ENCODE assay signal across 1 cellular context in the genomic region with DNA sequence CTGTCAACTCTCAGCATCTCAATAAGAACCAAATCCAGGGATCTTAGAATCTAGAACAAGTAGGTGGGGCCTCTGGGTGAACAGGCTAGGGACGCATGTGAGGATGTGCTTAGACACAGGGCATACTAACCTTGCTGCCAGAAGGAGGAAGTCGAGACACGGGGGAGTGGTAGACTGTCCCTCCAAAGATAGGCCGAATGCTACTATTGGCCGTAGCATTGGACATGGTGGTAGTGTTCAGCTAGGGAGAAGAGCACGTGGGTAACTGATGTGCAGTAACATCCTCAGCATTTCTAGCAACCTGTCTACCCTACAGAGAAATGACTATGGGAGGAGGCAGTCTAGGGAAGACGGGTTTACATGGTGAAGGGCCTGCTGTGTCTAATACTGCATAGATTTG.
TF ChIP-seq lines count a peak whose summit lies in the region.

No MANE protein-coding gene starts in this region.

TF ChIP-seq in K562, 482 proteins besides CTCF, POLR2A, EP300 and RAD21 (continues in another document):
- TF ChIP-seq SLC30A9 (CRISPR knock-in tag; IDR thresholded peaks at IDR 0.05) (no peak), SMAD4 (CRISPR knock-in tag; conservative IDR thresholded peaks at IDR 0.05) (peak; percentile 47), CEBPG (CRISPR knock-in tag; IDR thresholded peaks at IDR 0.05) (no peak), CEBPG (tag; conservative IDR thresholded peaks at IDR 0.05 in 1 of 2, IDR thresholded peaks at IDR 0.05 in 1 of 2) (no peak), ZEB2 (IDR thresholded peaks at IDR 0.05) (no peak), SIRT6 (IDR thresholded peaks at IDR 0.05; ENCODE audit: low read depth, low read length) (no peak), ATF1 (CRISPR knock-in tag; IDR thresholded peaks at IDR 0.05) (no peak), ATF1 (tag; IDR thresholded peaks at IDR 0.05) (no peak), DNMT1 (IDR thresholded peaks at IDR 0.05) (no peak), L3MBTL2 (IDR thresholded peaks at IDR 0.05) (peak; percentile 35; the same call in 1 of the 2 replicates), ZNF436 (CRISPR knock-in tag; IDR thresholded peaks at IDR 0.05) (no peak), TFAM (CRISPR knock-in tag; conservative IDR thresholded peaks at IDR 0.05) (no peak), SPI1 (IDR thresholded peaks at IDR 0.05; ENCODE audit: borderline replicate concordance, low read depth, low read length) (0 out of 2 replicates have a peak, but pooled peaks have one; percentile 48), KAT7 (CRISPR knock-in tag; IDR thresholded peaks at IDR 0.05; ENCODE audit: borderline replicate concordance) (no peak), CBFB (CRISPR knock-in tag; IDR thresholded peaks at IDR 0.05) (no peak), ILF3 (IDR thresholded peaks at IDR 0.05; ENCODE audit: borderline replicate concordance) (no peak), MTA2 (IDR thresholded peaks at IDR 0.05; ENCODE audit: low read depth) (no peak), ETS2 (tag; IDR thresholded peaks at IDR 0.05; ENCODE audit: borderline replicate concordance, poor library complexity, severe bottlenecking) (no peak), ASH1L (IDR thresholded peaks at IDR 0.05; ENCODE audit: borderline replicate concordance, low read depth, partially characterized antibody) (no peak), RFX5 (IDR thresholded peaks at IDR 0.05; ENCODE audit: low read depth, low read length) (no peak), SUPT5H (IDR thresholded peaks at IDR 0.05) (peak; percentile 48; the same call in 1 of the 2 replicates)
- TF ChIP-seq, protein P1, sequence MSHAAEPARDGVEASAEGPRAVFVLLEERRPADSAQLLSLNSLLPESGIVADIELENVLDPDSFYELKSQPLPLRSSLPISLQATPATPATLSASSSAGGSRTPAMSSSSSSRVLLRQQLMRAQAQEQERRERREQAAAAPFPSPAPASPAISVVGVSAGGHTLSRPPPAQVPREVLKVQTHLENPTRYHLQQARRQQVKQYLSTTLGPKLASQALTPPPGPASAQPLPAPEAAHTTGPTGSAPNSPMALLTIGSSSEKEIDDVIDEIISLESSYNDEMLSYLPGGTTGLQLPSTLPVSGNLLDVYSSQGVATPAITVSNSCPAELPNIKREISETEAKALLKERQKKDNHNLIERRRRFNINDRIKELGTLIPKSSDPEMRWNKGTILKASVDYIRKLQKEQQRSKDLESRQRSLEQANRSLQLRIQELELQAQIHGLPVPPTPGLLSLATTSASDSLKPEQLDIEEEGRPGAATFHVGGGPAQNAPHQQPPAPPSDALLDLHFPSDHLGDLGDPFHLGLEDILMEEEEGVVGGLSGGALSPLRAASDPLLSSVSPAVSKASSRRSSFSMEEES (CRISPR knock-in tag; IDR thresholded peaks at IDR 0.05): no peak
- TF ChIP-seq, protein P2, sequence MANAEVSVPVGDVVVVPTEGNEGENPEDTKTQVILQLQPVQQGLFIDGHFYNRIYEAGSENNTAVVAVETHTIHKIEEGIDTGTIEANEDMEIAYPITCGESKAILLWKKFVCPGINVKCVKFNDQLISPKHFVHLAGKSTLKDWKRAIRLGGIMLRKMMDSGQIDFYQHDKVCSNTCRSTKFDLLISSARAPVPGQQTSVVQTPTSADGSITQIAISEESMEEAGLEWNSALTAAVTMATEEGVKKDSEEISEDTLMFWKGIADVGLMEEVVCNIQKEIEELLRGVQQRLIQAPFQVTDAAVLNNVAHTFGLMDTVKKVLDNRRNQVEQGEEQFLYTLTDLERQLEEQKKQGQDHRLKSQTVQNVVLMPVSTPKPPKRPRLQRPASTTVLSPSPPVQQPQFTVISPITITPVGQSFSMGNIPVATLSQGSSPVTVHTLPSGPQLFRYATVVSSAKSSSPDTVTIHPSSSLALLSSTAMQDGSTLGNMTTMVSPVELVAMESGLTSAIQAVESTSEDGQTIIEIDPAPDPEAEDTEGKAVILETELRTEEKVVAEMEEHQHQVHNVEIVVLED (CRISPR knock-in tag; IDR thresholded peaks at IDR 0.05): no peak
- TF ChIP-seq, protein P3, sequence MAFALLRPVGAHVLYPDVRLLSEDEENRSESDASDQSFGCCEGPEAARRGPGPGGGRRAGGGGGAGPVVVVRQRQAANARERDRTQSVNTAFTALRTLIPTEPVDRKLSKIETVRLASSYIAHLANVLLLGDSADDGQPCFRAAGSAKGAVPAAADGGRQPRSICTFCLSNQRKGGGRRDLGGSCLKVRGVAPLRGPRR (CRISPR knock-in tag; IDR thresholded peaks at IDR 0.05): no peak
- TF ChIP-seq, protein P4, sequence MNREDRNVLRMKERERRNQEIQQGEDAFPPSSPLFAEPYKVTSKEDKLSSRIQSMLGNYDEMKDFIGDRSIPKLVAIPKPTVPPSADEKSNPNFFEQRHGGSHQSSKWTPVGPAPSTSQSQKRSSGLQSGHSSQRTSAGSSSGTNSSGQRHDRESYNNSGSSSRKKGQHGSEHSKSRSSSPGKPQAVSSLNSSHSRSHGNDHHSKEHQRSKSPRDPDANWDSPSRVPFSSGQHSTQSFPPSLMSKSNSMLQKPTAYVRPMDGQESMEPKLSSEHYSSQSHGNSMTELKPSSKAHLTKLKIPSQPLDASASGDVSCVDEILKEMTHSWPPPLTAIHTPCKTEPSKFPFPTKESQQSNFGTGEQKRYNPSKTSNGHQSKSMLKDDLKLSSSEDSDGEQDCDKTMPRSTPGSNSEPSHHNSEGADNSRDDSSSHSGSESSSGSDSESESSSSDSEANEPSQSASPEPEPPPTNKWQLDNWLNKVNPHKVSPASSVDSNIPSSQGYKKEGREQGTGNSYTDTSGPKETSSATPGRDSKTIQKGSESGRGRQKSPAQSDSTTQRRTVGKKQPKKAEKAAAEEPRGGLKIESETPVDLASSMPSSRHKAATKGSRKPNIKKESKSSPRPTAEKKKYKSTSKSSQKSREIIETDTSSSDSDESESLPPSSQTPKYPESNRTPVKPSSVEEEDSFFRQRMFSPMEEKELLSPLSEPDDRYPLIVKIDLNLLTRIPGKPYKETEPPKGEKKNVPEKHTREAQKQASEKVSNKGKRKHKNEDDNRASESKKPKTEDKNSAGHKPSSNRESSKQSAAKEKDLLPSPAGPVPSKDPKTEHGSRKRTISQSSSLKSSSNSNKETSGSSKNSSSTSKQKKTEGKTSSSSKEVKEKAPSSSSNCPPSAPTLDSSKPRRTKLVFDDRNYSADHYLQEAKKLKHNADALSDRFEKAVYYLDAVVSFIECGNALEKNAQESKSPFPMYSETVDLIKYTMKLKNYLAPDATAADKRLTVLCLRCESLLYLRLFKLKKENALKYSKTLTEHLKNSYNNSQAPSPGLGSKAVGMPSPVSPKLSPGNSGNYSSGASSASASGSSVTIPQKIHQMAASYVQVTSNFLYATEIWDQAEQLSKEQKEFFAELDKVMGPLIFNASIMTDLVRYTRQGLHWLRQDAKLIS (CRISPR knock-in tag; IDR thresholded peaks at IDR 0.05): no peak
- TF ChIP-seq, protein P5, sequence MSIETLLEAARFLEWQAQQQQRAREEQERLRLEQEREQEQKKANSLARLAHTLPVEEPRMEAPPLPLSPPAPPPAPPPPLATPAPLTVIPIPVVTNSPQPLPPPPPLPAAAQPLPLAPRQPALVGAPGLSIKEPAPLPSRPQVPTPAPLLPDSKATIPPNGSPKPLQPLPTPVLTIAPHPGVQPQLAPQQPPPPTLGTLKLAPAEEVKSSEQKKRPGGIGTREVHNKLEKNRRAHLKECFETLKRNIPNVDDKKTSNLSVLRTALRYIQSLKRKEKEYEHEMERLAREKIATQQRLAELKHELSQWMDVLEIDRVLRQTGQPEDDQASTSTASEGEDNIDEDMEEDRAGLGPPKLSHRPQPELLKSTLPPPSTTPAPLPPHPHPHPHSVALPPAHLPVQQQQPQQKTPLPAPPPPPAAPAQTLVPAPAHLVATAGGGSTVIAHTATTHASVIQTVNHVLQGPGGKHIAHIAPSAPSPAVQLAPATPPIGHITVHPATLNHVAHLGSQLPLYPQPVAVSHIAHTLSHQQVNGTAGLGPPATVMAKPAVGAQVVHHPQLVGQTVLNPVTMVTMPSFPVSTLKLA (conservative IDR thresholded peaks at IDR 0.05): 0 out of 4 replicates have a peak, but pooled peaks of 1 of the 2 experiments have one; percentile 22
- TF ChIP-seq, protein P6, sequence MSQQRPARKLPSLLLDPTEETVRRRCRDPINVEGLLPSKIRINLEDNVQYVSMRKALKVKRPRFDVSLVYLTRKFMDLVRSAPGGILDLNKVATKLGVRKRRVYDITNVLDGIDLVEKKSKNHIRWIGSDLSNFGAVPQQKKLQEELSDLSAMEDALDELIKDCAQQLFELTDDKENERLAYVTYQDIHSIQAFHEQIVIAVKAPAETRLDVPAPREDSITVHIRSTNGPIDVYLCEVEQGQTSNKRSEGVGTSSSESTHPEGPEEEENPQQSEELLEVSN (IDR thresholded peaks at IDR 0.05; ENCODE audit: borderline replicate concordance in 1 of 2, extremely low read depth in 1 of 2, insufficient read depth in 1 of 2, insufficient read length in 1 of 2, low read depth in 1 of 2, low read length in 1 of 2, poor library complexity in 1 of 2, severe bottlenecking in 1 of 2): peak in 1 of 2 experiments; percentile 23
- TF ChIP-seq, protein P7, sequence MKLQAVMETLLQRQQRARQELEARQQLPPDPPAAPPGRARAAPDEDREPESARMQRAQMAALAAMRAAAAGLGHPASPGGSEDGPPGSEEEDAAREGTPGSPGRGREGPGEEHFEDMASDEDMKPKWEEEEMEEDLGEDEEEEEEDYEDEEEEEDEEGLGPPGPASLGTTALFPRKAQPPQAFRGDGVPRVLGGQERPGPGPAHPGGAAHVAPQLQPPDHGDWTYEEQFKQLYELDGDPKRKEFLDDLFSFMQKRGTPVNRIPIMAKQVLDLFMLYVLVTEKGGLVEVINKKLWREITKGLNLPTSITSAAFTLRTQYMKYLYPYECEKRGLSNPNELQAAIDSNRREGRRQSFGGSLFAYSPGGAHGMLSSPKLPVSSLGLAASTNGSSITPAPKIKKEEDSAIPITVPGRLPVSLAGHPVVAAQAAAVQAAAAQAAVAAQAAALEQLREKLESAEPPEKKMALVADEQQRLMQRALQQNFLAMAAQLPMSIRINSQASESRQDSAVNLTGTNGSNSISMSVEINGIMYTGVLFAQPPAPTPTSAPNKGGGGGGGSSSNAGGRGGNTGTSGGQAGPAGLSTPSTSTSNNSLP (IDR thresholded peaks at IDR 0.05; ENCODE audit: borderline replicate concordance, low read depth, low read length): no peak
- TF ChIP-seq, protein P8, sequence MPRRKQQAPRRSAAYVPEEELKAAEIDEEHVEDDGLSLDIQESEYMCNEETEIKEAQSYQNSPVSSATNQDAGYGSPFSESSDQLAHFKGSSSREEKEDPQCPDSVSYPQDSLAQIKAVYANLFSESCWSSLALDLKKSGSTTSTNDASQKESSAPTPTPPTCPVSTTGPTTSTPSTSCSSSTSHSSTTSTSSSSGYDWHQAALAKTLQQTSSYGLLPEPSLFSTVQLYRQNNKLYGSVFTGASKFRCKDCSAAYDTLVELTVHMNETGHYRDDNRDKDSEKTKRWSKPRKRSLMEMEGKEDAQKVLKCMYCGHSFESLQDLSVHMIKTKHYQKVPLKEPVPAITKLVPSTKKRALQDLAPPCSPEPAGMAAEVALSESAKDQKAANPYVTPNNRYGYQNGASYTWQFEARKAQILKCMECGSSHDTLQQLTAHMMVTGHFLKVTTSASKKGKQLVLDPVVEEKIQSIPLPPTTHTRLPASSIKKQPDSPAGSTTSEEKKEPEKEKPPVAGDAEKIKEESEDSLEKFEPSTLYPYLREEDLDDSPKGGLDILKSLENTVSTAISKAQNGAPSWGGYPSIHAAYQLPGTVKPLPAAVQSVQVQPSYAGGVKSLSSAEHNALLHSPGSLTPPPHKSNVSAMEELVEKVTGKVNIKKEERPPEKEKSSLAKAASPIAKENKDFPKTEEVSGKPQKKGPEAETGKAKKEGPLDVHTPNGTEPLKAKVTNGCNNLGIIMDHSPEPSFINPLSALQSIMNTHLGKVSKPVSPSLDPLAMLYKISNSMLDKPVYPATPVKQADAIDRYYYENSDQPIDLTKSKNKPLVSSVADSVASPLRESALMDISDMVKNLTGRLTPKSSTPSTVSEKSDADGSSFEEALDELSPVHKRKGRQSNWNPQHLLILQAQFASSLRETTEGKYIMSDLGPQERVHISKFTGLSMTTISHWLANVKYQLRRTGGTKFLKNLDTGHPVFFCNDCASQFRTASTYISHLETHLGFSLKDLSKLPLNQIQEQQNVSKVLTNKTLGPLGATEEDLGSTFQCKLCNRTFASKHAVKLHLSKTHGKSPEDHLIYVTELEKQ (CRISPR knock-in tag; IDR thresholded peaks at IDR 0.05): no peak
- TF ChIP-seq, protein P9, sequence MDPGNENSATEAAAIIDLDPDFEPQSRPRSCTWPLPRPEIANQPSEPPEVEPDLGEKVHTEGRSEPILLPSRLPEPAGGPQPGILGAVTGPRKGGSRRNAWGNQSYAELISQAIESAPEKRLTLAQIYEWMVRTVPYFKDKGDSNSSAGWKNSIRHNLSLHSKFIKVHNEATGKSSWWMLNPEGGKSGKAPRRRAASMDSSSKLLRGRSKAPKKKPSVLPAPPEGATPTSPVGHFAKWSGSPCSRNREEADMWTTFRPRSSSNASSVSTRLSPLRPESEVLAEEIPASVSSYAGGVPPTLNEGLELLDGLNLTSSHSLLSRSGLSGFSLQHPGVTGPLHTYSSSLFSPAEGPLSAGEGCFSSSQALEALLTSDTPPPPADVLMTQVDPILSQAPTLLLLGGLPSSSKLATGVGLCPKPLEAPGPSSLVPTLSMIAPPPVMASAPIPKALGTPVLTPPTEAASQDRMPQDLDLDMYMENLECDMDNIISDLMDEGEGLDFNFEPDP (CRISPR knock-in tag; IDR thresholded peaks at IDR 0.05): no peak
- TF ChIP-seq, protein P10, sequence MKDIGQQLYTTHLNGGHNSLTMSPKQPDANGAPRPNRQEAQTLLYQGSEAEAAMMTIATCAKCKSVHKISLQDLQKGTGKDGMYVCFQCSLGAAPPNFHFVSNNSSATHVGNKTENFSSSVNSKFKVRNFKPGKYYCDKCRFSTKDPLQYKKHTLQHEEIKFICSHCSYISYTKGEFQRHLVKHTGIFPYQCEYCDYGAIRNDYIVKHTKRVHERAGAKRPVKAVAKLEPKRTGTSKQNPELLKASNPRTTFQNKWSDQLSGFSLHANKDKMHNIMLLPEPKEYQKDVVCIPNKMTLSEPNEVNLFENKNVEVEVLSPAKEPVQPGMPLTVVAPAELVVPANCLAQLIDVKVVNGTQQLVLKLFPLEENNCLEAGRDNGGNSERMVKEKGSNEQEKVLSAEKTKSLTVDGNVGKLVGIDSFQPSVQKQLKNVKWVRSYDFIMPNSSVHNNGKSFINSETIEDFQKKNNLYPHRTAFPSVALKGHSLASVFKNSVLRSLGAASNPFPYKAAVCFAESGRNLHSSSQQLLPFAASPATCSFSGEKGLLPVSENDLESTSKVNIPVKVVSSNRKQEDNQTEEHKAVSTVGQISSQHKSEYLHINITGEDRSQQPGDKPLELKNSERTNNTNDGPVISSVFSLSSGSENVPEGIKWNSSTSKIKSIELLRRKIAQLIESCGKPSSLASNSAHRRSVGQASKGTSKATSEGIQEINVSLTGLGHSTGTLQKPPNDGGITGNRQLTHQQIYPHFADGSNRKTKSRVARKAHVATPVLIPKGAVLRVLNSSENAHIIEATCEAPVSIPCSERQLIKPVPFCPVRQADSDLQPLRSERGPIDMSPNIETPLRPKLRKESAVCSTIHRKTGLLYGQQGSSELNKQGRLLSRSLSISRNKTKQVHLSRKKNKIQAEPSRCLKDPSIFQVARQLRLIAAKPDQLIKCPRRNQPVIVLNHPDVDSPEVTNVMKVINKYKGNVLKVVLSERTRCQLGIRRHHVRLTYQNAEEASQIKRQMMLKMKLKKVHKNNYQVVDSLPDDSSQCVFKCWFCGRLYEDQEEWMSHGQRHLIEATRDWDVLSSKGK (CRISPR knock-in tag; IDR thresholded peaks at IDR 0.05): no peak
